16 cellular contexts compared by ENCODE assay signal in genomic region chr1:50427818-50428779, GRCh38. TPM values are rescaled to one million over a fixed set of nuclear protein-coding genes. Genes with fewer than 3 reads are reported as not detected.
DNase-seq lines count a peak whose midpoint lies in the region; ATAC-seq and TF ChIP-seq lines count a peak whose summit lies in the region.
"Had no signal": no experiment of that assay in that cellular context is flagged by ENCODE, and none has a peak within 500 bp of the region (broad histone marks: within the 10 kb centered on the region; RNA-seq: fewer than 3 reads in every experiment).

No MANE protein-coding gene starts in this region.

- H3K4me1 ChIP-seq in SK-N-SH (ENCODE audit: control insufficient read depth in 1 of 2, insufficient read depth in 2 of 2, low read depth in 1 of 2, low read length in 1 of 2): peaks cover 14 to 20% of the 10 kb centered on the region in 2 experiments; a peak in 1 of 4 replicates
- H3K4me1 ChIP-seq in iPS-15b (ENCODE audit: control insufficient read depth, insufficient read depth, low read length): peaks cover 4% of the 10 kb centered on the region
- peaks cover 0 to 51% (median 24%) of the 10 kb centered on the region in 12 donors for H3K4me1 ChIP-seq in heart left ventricle

- peak overlapping the region; percentile 82 for H3K27ac Mint-ChIP-seq in stimulated activated naive B cell treated with anti-CD40 and anti-IgM and Interleukin-4, amounts not matched to agents 10 μg/mL and 1 μg/mL and 100 μg/mL, for 72 hours

- H3K79me2 ChIP-seq in SK-N-SH (ENCODE audit: insufficient read depth): no peaks in the 10 kb centered on the region

- H3K27me3 ChIP-seq in SK-N-SH (ENCODE audit: insufficient read depth) (peaks cover 71% of the 10 kb centered on the region), iPS-15b (ENCODE audit: control insufficient read depth, insufficient read depth, low read length) (peaks cover 100% of the 10 kb centered on the region), heart left ventricle (peaks cover 48 to 97% (median 89%) of the 10 kb centered on the region in 9 donors)

- CTCF ChIA-PET in SK-N-SH (lab: Yijun Ruan, JAX): interaction anchor here (0.9 to 1.2 kb wide), 2 partner anchors 17 to 177 kb away, joined by 3 read pairs; no protein-coding TSS in a partner anchor

- H3K36me3 ChIP-seq in SK-N-SH (replicated peaks in 1 of 2; ENCODE audit: control insufficient read depth in 1 of 2, insufficient read depth in 2 of 2, low read length in 1 of 2) (no peaks in the 10 kb centered on the region), iPS-15b (ENCODE audit: control insufficient read depth, insufficient read depth, low read length) (no peaks in the 10 kb centered on the region), heart left ventricle (no peaks in the 10 kb centered on the region)
- H3K36me3 ChIP-seq: brain microvascular endothelial cell, pancreas had no signal

- peaks cover 0 to 2% of the 10 kb centered on the region in 2 donors for H3K9me3 Mint-ChIP-seq in stimulated activated naive B cell treated with anti-CD40 and anti-IgM and Interleukin-4, amounts not matched to agents 10 μg/mL and 1 μg/mL and 100 μg/mL, for 72 hours

- peaks cover 24 to 51% of the 10 kb centered on the region in 2 donors for H3K4me1 Mint-ChIP-seq in stimulated activated naive B cell treated with anti-CD40 and anti-IgM and Interleukin-4, amounts not matched to agents 10 μg/mL and 1 μg/mL and 100 μg/mL, for 72 hours

- H4K20me1 ChIP-seq in SK-N-SH (ENCODE audit: insufficient read depth): 0 out of 2 replicates have a peak, but pooled peaks cover 13% of the 10 kb centered on the region

- POLR2A ChIA-PET in SK-N-SH (lab: Yijun Ruan, JAX): interaction anchor here (0.6 kb wide), 1 partner anchor 1076 kb away, joined by 4 read pairs; no protein-coding TSS in a partner anchor

- no peak overlapping the region for H2AFZ ChIP-seq in SK-N-SH (ENCODE audit: low read depth)

- TF ChIP-seq POLR2A in heart left ventricle (IDR thresholded peaks at IDR 0.05): no peak

- DNase-seq in activated T-cell treated with anti-CD3 and anti-CD28 coated beads, Interleukin-2, amount 50 U/mL, for 48 hours: peak; percentile 37 to 38
- DNase-seq in activated T-cell treated with anti-CD3 and anti-CD28 coated beads for 4 hours: no peak
- peak; percentile 56 for DNase-seq in SK-N-SH
- no peak for DNase-seq in stimulated activated naive B cell treated with anti-CD40 and anti-IgM and Interleukin-4, amounts not matched to agents 10 μg/mL and 1 μg/mL and 100 μg/mL, for 72 hours
- DNase-seq in amygdala (lab: John Stamatoyannopoulos, UW): no peak
- no peak for DNase-seq in heart left ventricle
- DNase-seq: AML-193, brain microvascular endothelial cell, head of caudate nucleus, Kasumi-1, NCI-H1694 treated with DMSO at 0.1 percent for 48 hours, SHP77 had no signal

- no peaks in the 10 kb centered on the region for H3K9me2 ChIP-seq in SK-N-SH

- intact Hi-C loops in heart left ventricle (cut with DNase I): no loop called here

- WGBS in SK-N-SH (ENCODE audit: low lambda C conversion rate): 7% methylated on average over 17 of the region's 35 CpGs
- WGBS in heart left ventricle, 4 donors: 5 to 7% (median 5%) methylated on average over 26 to 35 of the region's 35 CpGs

- H3K4me2 ChIP-seq in SK-N-SH: peak overlapping the region; percentile 63

- H3K4me3 ChIP-seq in SK-N-SH (ENCODE audit: low read depth in 2 of 2, low read length in 1 of 2) (peak overlapping the region in 1 of 2 experiments; percentile 35; a peak in 1 of 4 replicates), iPS-15b (ENCODE audit: low read depth, low read length) (peak overlapping the region; percentile 26), heart left ventricle (no peak overlapping the region)
- H3K4me3 ChIP-seq: lung, pancreas had no signal

- H3K9ac ChIP-seq in SK-N-SH (no peak overlapping the region), iPS-15b (ENCODE audit: low read depth, low read length) (no peak overlapping the region)

- peaks cover 83 to 93% of the 10 kb centered on the region in 2 donors for H3K27me3 Mint-ChIP-seq in stimulated activated naive B cell treated with anti-CD40 and anti-IgM and Interleukin-4, amounts not matched to agents 10 μg/mL and 1 μg/mL and 100 μg/mL, for 72 hours

- no peak for ATAC-seq in stimulated activated naive B cell treated with anti-CD40 and anti-IgM and Interleukin-4, amounts not matched to agents 10 μg/mL and 1 μg/mL and 100 μg/mL, for 72 hours (replicated peaks)
- no peak for ATAC-seq in esophagus mucosa
- no peak for ATAC-seq in heart left ventricle
- ATAC-seq: pancreas had no signal

- no peak for TF ChIP-seq CTCF in SK-N-SH (IDR thresholded peaks at IDR 0.05)
- TF ChIP-seq CTCF in heart left ventricle (IDR thresholded peaks at IDR 0.05): no peak

- TF ChIP-seq EP300 in SK-N-SH (IDR thresholded peaks at IDR 0.05; ENCODE audit: borderline replicate concordance in 1 of 2, low read depth in 1 of 2, low read length in 1 of 2): no peak

- no peak for TF ChIP-seq RAD21 in SK-N-SH (IDR thresholded peaks at IDR 0.05; ENCODE audit: low read length)

- H3K4me3 Mint-ChIP-seq in stimulated activated naive B cell treated with anti-CD40 and anti-IgM and Interleukin-4, amounts not matched to agents 10 μg/mL and 1 μg/mL and 100 μg/mL, for 72 hours: peak overlapping the region; percentile 14 to 63

- peaks cover under 1 to 7% of the 10 kb centered on the region in 2 donors for H3K36me3 Mint-ChIP-seq in stimulated activated naive B cell treated with anti-CD40 and anti-IgM and Interleukin-4, amounts not matched to agents 10 μg/mL and 1 μg/mL and 100 μg/mL, for 72 hours

- no peaks in the 10 kb centered on the region for H3F3A ChIP-seq in SK-N-SH (replicated peaks; ENCODE audit: insufficient read depth)

- H3K27ac ChIP-seq in SK-N-SH (ENCODE audit: low read depth in 2 of 2, low read length in 1 of 2) (no peak overlapping the region), heart left ventricle (no peak overlapping the region)
- H3K27ac ChIP-seq: brain microvascular endothelial cell, pancreas had no signal

- H3K9me3 ChIP-seq in SK-N-SH: no peaks in the 10 kb centered on the region
- no peaks in the 10 kb centered on the region for H3K9me3 ChIP-seq in iPS-15b (ENCODE audit: control insufficient read depth, insufficient read depth, low read length)
- no peaks in the 10 kb centered on the region for H3K9me3 ChIP-seq in heart left ventricle
- H3K9me3 ChIP-seq: pancreas had no signal

TF ChIP-seq in SK-N-SH, 30 proteins besides CTCF, POLR2A, EP300 and RAD21:
- TF ChIP-seq ELF1 (IDR thresholded peaks at IDR 0.05) (no peak), TCF12 (IDR thresholded peaks at IDR 0.05) (no peak), MEF2A (IDR thresholded peaks at IDR 0.05; ENCODE audit: borderline replicate concordance, low read depth) (no peak), MXI1 (IDR thresholded peaks at IDR 0.05; ENCODE audit: low read depth, low read length) (no peak), SMC3 (IDR thresholded peaks at IDR 0.05; ENCODE audit: low read depth, low read length) (no peak), EZH2phosphoT487 (IDR thresholded peaks at IDR 0.05; ENCODE audit: borderline replicate concordance, low read depth) (peak; percentile 36)

RNA-seq across cellular contexts. Expression of gene DMRTA2, which starts 4.9 kb away (rescaled TPM):
- 0.02 TPM in 1 of 2 replicates, not detected in the other for polyA plus RNA-seq in SK-N-SH (2012; rRNA removed)
- polyA plus RNA-seq in SK-N-SH (2012; cell fraction: cytosol; rRNA removed): 0.01 and 0.03 TPM in 2 replicates
- 0.12 TPM in 2 replicates for polyA plus RNA-seq in SK-N-SH (2012; cell fraction: nucleus; rRNA removed)
- total RNA-seq in esophagus mucosa: 1.7 TPM
- under 1 TPM in 1 of 9 donors, not detected in 8; 0.10 TPM for total RNA-seq in heart left ventricle
- polyA plus RNA-seq in heart left ventricle: not detected
- total RNA-seq: pancreas had no signal

Comparison
In these comparisons a context has a peak if more than half of its experiments do, and no peak if none do; other contexts are left out.
1. DNase-seq: peak in activated T-cell treated with anti-CD3 and anti-CD28 coated beads, Interleukin-2, amount 50 U/mL, for 48 hours (2 of 2) and SK-N-SH (single experiment); none in activated T-cell treated with anti-CD3 and anti-CD28 coated beads for 4 hours (single experiment), stimulated activated naive B cell treated with anti-CD40 and anti-IgM and Interleukin-4, amounts not matched to agents 10 μg/mL and 1 μg/mL and 100 μg/mL, for 72 hours (single experiment), amygdala (0 of 56) and heart left ventricle (0 of 5).